In genomic region chr1:210625715-210626114, GRCh38 we compare ENCODE assay signal across 15 cellular contexts.
"Had no signal": no experiment of that assay in that cellular context is flagged by ENCODE, and none has a peak within 500 bp of the region (broad histone marks: within the 10 kb centered on the region; RNA-seq: fewer than 3 reads in every experiment).

No MANE protein-coding gene starts in this region.

- H3K4me1 Mint-ChIP-seq: naive thymus-derived CD8-positive, alpha-beta T cell had no signal

- H3K4me3 Mint-ChIP-seq: naive thymus-derived CD8-positive, alpha-beta T cell had no signal

- H3K36me3 ChIP-seq: heart left ventricle, neutrophil, tibial artery, upper lobe of left lung, uterus had no signal

- H3K27ac Mint-ChIP-seq: naive thymus-derived CD8-positive, alpha-beta T cell had no signal

- H3K27ac ChIP-seq: coronary artery, heart left ventricle, neutrophil, skin epidermis, tibial artery, upper lobe of left lung, uterus had no signal

- DNase-seq: effector CD8-positive, alpha-beta T cell; foreskin melanocyte; hippocampal formation; mesendoderm; naive thymus-derived CD8-positive, alpha-beta T cell; posterior cingulate gyrus; stimulated activated naive CD4-positive, alpha-beta T cell treated with Interleukin-2 at 50 U/mL for 16 hours; tibial artery; upper lobe of left lung; uterus had no signal

- H3K9me3 Mint-ChIP-seq: naive thymus-derived CD8-positive, alpha-beta T cell had no signal

- H3K36me3 Mint-ChIP-seq: naive thymus-derived CD8-positive, alpha-beta T cell had no signal

- H3K4me1 ChIP-seq: upper lobe of left lung, uterus had no signal

- H3K9me3 ChIP-seq: heart left ventricle, neutrophil, tibial artery, upper lobe of left lung, uterus had no signal

- H3K27me3 ChIP-seq: heart left ventricle, neutrophil, tibial artery, upper lobe of left lung, uterus had no signal

- H3K4me3 ChIP-seq: coronary artery, heart left ventricle, skin epidermis, tibial artery, upper lobe of left lung, uterus had no signal

- ATAC-seq: naive thymus-derived CD8-positive, alpha-beta T cell; sciatic nerve had no signal
